ENCODE assay signal across 1 cellular context in genomic region chr1:10339036-10339567, GRCh38.
TF ChIP-seq lines count a peak whose summit lies in the region.

No MANE protein-coding gene starts in this region.

TF ChIP-seq in neural cell, 6 proteins besides CTCF, POLR2A, EP300 and RAD21 (continued from another document):
- TF ChIP-seq SMC3 (conservative IDR thresholded peaks at IDR 0.05; ENCODE audit: poor library complexity) (no peak), TAF1 (IDR thresholded peaks at IDR 0.05; ENCODE audit: low read depth) (no peak), EZH2 (IDR thresholded peaks at IDR 0.05; ENCODE audit: borderline replicate concordance, insufficient read depth, low read length, poor library complexity, severe bottlenecking) (no peak), MXI1 (conservative IDR thresholded peaks at IDR 0.05; ENCODE audit: poor library complexity, severe bottlenecking) (no peak)
